ENCODE assay signal across 1 cellular context in the genomic region with DNA sequence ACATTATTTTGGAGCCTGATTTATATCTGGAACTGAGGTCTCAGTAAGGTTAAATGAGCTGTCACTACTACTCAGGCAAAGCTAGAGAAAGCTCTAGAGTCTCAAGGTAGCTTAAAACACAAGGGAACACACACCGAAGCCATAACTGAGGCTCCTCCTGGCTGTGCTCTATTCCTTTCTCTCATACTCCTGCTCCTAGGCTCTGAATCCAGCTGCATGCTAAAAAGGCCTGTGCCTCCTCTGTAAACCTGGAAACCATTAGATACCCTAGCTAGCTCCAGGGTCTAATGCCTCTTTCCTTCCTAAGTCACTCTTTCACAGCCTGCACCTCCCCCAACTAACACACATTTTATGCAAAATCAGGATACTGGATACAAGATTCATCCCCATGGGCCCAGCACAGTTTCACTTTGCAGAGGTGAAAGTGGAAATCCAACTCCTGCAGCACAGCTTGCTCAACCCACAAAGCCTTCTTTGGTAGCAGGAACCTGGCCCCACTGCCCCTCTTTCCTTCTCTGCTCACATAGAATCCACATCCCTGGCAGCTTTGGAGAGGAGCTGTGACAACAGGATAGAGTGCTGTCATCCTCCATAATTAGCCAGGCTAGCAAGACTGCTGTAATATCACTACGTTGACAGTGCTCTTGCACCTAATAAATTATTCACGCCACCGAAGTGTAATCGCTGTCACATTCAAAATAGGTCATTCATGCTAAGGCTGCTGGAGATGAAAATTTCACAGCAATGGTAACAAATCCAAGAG.
TF ChIP-seq lines count a peak whose summit lies in the region.

No MANE protein-coding gene starts in this region.

TF ChIP-seq in IMR-90, 13 proteins besides CTCF, POLR2A, EP300 and RAD21 (continued from another document):
- TF ChIP-seq MAFK (IDR thresholded peaks at IDR 0.05; ENCODE audit: low read depth, low read length) (no peak), CEBPB (IDR thresholded peaks at IDR 0.05; ENCODE audit: low read depth, low read length) (no peak), CHD1 (IDR thresholded peaks at IDR 0.05; ENCODE audit: low read depth, low read length) (no peak), BHLHE40 (IDR thresholded peaks at IDR 0.05; ENCODE audit: low read depth, low read length) (no peak), MAZ (IDR thresholded peaks at IDR 0.05; ENCODE audit: borderline replicate concordance, low read depth, low read length) (no peak), RCOR1 (IDR thresholded peaks at IDR 0.05; ENCODE audit: insufficient replicate concordance, low read length) (no peak), ELK1 (IDR thresholded peaks at IDR 0.05; ENCODE audit: borderline replicate concordance, low read depth, low read length) (no peak)
